Comparison of ENCODE assay signal across 35 cellular contexts in the genomic region with DNA sequence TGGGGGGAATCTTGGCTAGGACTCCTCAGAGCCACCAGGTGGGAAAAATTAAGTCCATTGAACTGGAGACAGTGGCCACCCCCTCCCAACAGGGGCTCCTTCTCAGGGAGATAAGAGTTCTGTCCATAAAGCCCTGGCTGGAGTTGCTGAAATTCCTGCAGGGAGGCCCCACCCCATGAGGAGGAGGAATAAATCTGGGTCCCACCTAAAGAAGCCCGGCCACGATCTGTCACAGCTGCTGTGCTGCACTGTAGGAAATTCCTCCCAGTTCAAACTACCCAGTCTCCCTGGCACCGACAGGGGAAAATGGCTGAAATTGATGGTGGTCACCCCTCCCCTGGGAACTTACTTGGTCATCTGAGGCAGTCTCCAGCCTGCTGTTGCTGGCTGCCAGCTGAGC.
"Had no signal": no experiment of that assay in that cellular context is flagged by ENCODE, and none has a peak within 500 bp of the region (broad histone marks: within the 10 kb centered on the region; RNA-seq: fewer than 3 reads in every experiment).

No MANE protein-coding gene starts in this region.

- H3K4me3 ChIP-seq: MG63 had no signal

- H3K27ac ChIP-seq: KMS-11 had no signal

- H3K9ac ChIP-seq: KMS-11 had no signal

- H3K4me2 ChIP-seq: KMS-11 had no signal

- H3K36me3 ChIP-seq: MG63 had no signal

- H3K9me3 ChIP-seq: MG63 had no signal

- DNase-seq: Karpas-422, Kasumi-1, MG63, MM.1S, MV-4-11, NCI-H1048, NCI-H1092, NCI-H1092 treated with DMSO at 0.1 percent for 48 hours, NCI-H1105, NCI-H1105 treated with DMSO at 0.1 percent for 48 hours, NCI-H1417, NCI-H1417 treated with DMSO at 0.1 percent for 48 hours, NCI-H1436, NCI-H1436 treated with DMSO at 0.1 percent for 48 hours, NCI-H146, NCI-H1694, NCI-H1694 treated with DMSO at 0.1 percent for 48 hours, NCI-H187, NCI-H187 treated with DMSO at 0.1 percent for 48 hours, NCI-H1930, NCI-H2029, NCI-H2029 treated with DMSO at 0.1 percent for 48 hours, NCI-H2081, NCI-H2081 treated with DMSO at 0.1 percent for 48 hours, NCI-H2107, NCI-H2171, NCI-H2171 treated with DMSO at 0.1 percent for 48 hours, NCI-H2227 treated with DMSO at 0.1 percent for 48 hours, NCI-H226, NCI-H345, NCI-H446, NCI-H446 treated with DMSO at 0.1 percent for 48 hours, NCI-H510A, NCI-H510A treated with DMSO at 0.1 percent for 48 hours had no signal

- H3K27me3 ChIP-seq: MG63 had no signal
